Comparison of ENCODE assay signal across 2 cellular contexts in the genomic region with DNA sequence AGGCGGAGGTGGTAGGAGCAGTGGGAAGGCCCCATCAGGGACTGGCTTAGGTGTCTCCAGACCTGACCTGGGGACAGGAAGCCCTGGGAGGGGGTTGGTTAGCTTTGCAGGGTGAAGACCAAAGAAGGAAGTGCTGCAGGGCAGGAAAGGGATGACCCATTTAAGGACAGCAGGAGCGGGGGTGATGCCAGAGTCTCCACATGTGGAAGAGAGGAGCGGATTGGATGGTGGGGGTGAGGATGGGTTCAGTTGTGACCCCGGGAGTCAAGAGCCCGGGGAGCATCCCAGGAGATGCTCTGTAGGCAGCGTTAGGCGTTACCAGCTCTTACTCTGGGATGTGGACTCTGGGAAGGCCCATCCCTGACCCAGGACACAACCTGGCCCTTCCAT.
TF ChIP-seq lines count a peak whose summit lies in the region.

No MANE protein-coding gene starts in this region.

TF ChIP-seq in SK-N-SH, 30 proteins besides CTCF, POLR2A, EP300 and RAD21 (continued from another document):
- TF ChIP-seq NRF1 (IDR thresholded peaks at IDR 0.05; ENCODE audit: low read depth, low read length) (no peak), YY1 (IDR thresholded peaks at IDR 0.05; ENCODE audit: low read depth) (no peak), GATA2 (CRISPR knock-in tag; IDR thresholded peaks at IDR 0.05) (no peak), GABPA (IDR thresholded peaks at IDR 0.05; ENCODE audit: low read depth) (no peak)
- TF ChIP-seq, protein P1, sequence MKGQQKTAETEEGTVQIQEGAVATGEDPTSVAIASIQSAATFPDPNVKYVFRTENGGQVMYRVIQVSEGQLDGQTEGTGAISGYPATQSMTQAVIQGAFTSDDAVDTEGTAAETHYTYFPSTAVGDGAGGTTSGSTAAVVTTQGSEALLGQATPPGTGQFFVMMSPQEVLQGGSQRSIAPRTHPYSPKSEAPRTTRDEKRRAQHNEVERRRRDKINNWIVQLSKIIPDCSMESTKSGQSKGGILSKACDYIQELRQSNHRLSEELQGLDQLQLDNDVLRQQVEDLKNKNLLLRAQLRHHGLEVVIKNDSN (IDR thresholded peaks at IDR 0.05; ENCODE audit: borderline replicate concordance, low read depth) = no peak

TF ChIP-seq in SK-N-SH treated with all-trans-retinoic acid at 6 μM for 48 hours, 23 proteins besides CTCF, POLR2A, EP300 and RAD21 (continued from another document):
- TF ChIP-seq PATZ1 (CRISPR knock-in tag; IDR thresholded peaks at IDR 0.05; ENCODE audit: borderline replicate concordance) (no peak), ZNF70 (CRISPR knock-in tag; IDR thresholded peaks at IDR 0.05) (no peak), CSRNP3 (CRISPR knock-in tag; IDR thresholded peaks at IDR 0.05) (no peak), CSDC2 (CRISPR knock-in tag; IDR thresholded peaks at IDR 0.05) (no peak)
